In the genomic region with DNA sequence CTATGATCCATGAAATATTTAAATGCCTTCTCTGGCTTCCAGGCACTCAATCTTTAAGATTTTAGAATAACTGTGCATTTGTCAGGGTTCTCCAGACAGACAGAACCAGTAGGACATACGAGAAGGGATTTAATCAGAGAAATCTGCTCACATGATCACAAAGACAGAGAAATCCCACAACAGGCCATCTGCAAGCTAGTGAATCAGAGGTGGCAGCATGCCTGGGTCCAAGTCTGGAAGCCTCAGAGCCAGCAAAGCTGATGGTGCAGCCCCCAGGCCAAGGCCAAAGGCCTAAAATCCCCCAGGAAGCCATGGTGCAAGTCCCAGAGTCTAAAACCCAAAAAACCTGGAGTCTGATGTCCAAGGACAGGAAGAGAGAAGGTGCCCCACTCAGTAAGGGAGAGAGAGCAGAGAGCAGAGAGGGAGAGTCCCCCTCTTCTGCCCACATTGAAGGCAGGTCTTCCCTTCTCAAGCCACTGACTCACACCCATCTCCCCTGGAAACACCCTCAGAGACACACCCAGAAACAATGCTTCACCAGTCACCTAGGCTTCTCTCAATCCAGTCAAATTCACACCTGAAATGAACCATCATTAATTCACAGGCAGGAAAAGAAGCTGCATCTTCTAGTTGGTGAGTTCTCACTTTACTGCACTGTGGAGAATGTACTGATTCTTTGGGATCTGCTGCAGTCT, we compare ENCODE assay signal across 1 cellular context.
TF ChIP-seq lines count a peak whose summit lies in the region.

No MANE protein-coding gene starts in this region.

TF ChIP-seq in HEK293, 187 proteins besides CTCF, POLR2A, EP300 and RAD21 (continued from another document):
- TF ChIP-seq KLF1 (tag by site-specific recombination; IDR thresholded peaks at IDR 0.05) (peak; percentile 54), ZNF704 (tag by site-specific recombination; IDR thresholded peaks at IDR 0.05) (no peak), ZNF792 (tag by site-specific recombination; IDR thresholded peaks at IDR 0.05) (no peak), ZIC2 (tag by site-specific recombination; IDR thresholded peaks at IDR 0.05) (no peak)
TF ChIP-seq in HEK293: peak in this region for 1.
